20 cellular contexts compared by ENCODE assay signal in genomic region chr17:72666519-72666874, GRCh38.
DNase-seq lines count a peak whose midpoint lies in the region; ATAC-seq, FAIRE-seq and TF ChIP-seq lines count a peak whose summit lies in the region.
"Had no signal": no experiment of that assay in that cellular context is flagged by ENCODE, and none has a peak within 500 bp of the region (broad histone marks: within the 10 kb centered on the region; RNA-seq: fewer than 3 reads in every experiment).

No MANE protein-coding gene starts in this region.

- no peak overlapping the region for H2AFZ ChIP-seq in astrocyte (ENCODE audit: low read depth, low read length)

- no peak for ATAC-seq in HG03095 (IDR thresholded peaks at IDR 0.05; ENCODE audit: unreplicated experiment)
- ATAC-seq: natural killer cell, psoas muscle had no signal

- H3K4me1 Mint-ChIP-seq in astrocyte (ENCODE audit: low read depth, unreplicated experiment), result peaks cover 14% of the 10 kb centered on the region
- H3K4me1 Mint-ChIP-seq in mesothelial cell of epicardium, result peaks cover 20% of the 10 kb centered on the region
- H3K4me1 Mint-ChIP-seq: activated CD4-positive, alpha-beta T cell treated with anti-CD3 and anti-CD28 coated beads, Interleukin-2, amount 10 ng/mL, durations not matched to agents 24 days and 14 days; natural killer cell had no signal

- peak overlapping the region; percentile 28 for H3K4me3 ChIP-seq in astrocyte (ENCODE audit: insufficient read depth, low read depth, low read length)
- H3K4me3 ChIP-seq: psoas muscle, spleen had no signal

- H3K9me3 Mint-ChIP-seq in astrocyte (ENCODE audit: unreplicated experiment) (peaks cover 5% of the 10 kb centered on the region), mesothelial cell of epicardium (peaks cover 23% of the 10 kb centered on the region)

- H3K4me1 ChIP-seq in astrocyte (ENCODE audit: insufficient read depth, low read length), result peaks cover 16% of the 10 kb centered on the region
- H3K4me1 ChIP-seq: psoas muscle, spleen had no signal

- no peaks in the 10 kb centered on the region for H3K27me3 ChIP-seq in astrocyte (ENCODE audit: insufficient read depth, low read length)
- H3K27me3 ChIP-seq: spleen had no signal

- H3K4me2 ChIP-seq in astrocyte (ENCODE audit: low read length), result peak overlapping the region; percentile 76

- DNase-seq in GM03348 (ENCODE audit: low spot score) (peak; percentile 20), NCI-H1048 (lab: John Stamatoyannopoulos, UW) (peak; percentile 79), astrocyte (ENCODE audit: low read depth) (peak; percentile 25), mesothelial cell of epicardium (ENCODE audit: low spot score in 2 of 2, unreplicated experiment in 2 of 2) (no peak), NCI-H446 (lab: John Stamatoyannopoulos, UW) (no peak), midbrain (lab: John Stamatoyannopoulos, UW) (no peak)
- DNase-seq in stimulated activated CD4-positive, alpha-beta T cell treated with anti-CD3 and anti-CD28 coated beads, Interleukin-2, amount 100 ng/mL, for 24 hours, result no peak
- DNase-seq: activated CD4-positive, alpha-beta T cell treated with anti-CD3 and anti-CD28 coated beads, Interleukin-2, amount 10 ng/mL, durations not matched to agents 24 days and 14 days; activated CD8-positive, alpha-beta memory T cell treated with anti-CD3 and anti-CD28 coated beads, Interleukin-2, amount 50 U/mL, for 4 hours; activated effector memory CD4-positive, alpha-beta T cell treated with anti-CD3 and anti-CD28 coated beads, Interleukin-2, amount 50 U/mL, for 16 hours; cerebellar nuclear complex; hippocampal formation; mammary epithelial cell; natural killer cell; psoas muscle; spleen; SW 1271 had no signal

- H3K27ac ChIP-seq in astrocyte (ENCODE audit: low read depth, low read length), result no peak overlapping the region
- H3K27ac ChIP-seq: psoas muscle, spleen had no signal

- H3K9me3 ChIP-seq in astrocyte (ENCODE audit: insufficient read depth, low read depth, low read length), result no peaks in the 10 kb centered on the region
- H3K9me3 ChIP-seq: psoas muscle had no signal

- no peaks in the 10 kb centered on the region for H3K79me2 ChIP-seq in astrocyte (ENCODE audit: insufficient read depth, low read length)

- no peaks in the 10 kb centered on the region for H3K27me3 Mint-ChIP-seq in astrocyte (ENCODE audit: low read depth, unreplicated experiment)
- H3K27me3 Mint-ChIP-seq in mesothelial cell of epicardium (ENCODE audit: low read depth), result no peaks in the 10 kb centered on the region
- H3K27me3 Mint-ChIP-seq: activated CD4-positive, alpha-beta T cell treated with anti-CD3 and anti-CD28 coated beads, Interleukin-2, amount 10 ng/mL, durations not matched to agents 24 days and 14 days; B cell had no signal

- no peak for FAIRE-seq in astrocyte (lab: Jason Lieb, UNC)
- FAIRE-seq: keratinocyte had no signal

- H3K36me3 ChIP-seq in astrocyte (ENCODE audit: insufficient read depth, low read length), result no peaks in the 10 kb centered on the region

- H4K20me1 ChIP-seq in astrocyte (ENCODE audit: insufficient read depth, low read length), result no peaks in the 10 kb centered on the region

- H3K27ac Mint-ChIP-seq in astrocyte (ENCODE audit: unreplicated experiment) (no peak overlapping the region), mesothelial cell of epicardium (peak overlapping the region; percentile 65)
- H3K27ac Mint-ChIP-seq: activated CD4-positive, alpha-beta T cell treated with anti-CD3 and anti-CD28 coated beads, Interleukin-2, amount 10 ng/mL, durations not matched to agents 24 days and 14 days; B cell; natural killer cell had no signal

- H3K36me3 Mint-ChIP-seq in astrocyte (ENCODE audit: low read depth, unreplicated experiment) (no peaks in the 10 kb centered on the region), mesothelial cell of epicardium (peaks cover 4% of the 10 kb centered on the region)
- H3K36me3 Mint-ChIP-seq: natural killer cell had no signal

- H3K9ac ChIP-seq in astrocyte (ENCODE audit: low read length), result peak overlapping the region; percentile 18

- H3K4me3 Mint-ChIP-seq in astrocyte (ENCODE audit: unreplicated experiment) (no peak overlapping the region), mesothelial cell of epicardium (no peak overlapping the region)
- H3K4me3 Mint-ChIP-seq: activated CD4-positive, alpha-beta T cell treated with anti-CD3 and anti-CD28 coated beads, Interleukin-2, amount 10 ng/mL, durations not matched to agents 24 days and 14 days; B cell; natural killer cell had no signal

- TF ChIP-seq CTCF in astrocyte (IDR thresholded peaks at IDR 0.05; ENCODE audit: insufficient read depth, low read depth, low read length), result no peak
- TF ChIP-seq CTCF in mesothelial cell of epicardium (IDR thresholded peaks at IDR 0.05; ENCODE audit: unreplicated experiment), result no peak

Comparison
In these comparisons a context has a peak if more than half of its experiments do, and no peak if none do; other contexts are left out.
1. DNase-seq: peak in GM03348 (single experiment), NCI-H1048 (single experiment) and astrocyte (single experiment); none in mesothelial cell of epicardium (0 of 2), NCI-H446 (0 of 2), midbrain (single experiment) and stimulated activated CD4-positive, alpha-beta T cell treated with anti-CD3 and anti-CD28 coated beads, Interleukin-2, amount 100 ng/mL, for 24 hours (0 of 2).